In the genomic region with DNA sequence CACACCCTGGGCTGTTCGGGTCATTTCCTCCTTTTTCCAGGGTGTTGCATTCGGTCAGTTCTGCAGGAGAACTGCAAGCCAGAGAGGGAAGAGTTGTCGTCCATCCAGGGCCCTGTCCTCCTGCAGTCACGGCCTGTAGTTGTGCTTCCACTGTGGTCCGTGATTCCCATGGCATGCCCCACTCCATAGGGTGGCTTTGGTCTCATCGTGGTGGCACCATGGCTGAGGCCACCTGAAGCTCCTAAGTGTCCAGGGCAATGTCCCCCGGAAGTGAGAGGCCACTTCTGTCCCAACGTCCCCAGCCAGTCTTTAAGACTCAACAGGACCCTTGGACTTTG, we compare ENCODE assay signal across 19 cellular contexts.
"Had no signal": no experiment of that assay in that cellular context is flagged by ENCODE, and none has a peak within 500 bp of the region (broad histone marks: within the 10 kb centered on the region; RNA-seq: fewer than 3 reads in every experiment).

No MANE protein-coding gene starts in this region.

- FAIRE-seq: islet of Langerhans had no signal

- H3K27ac ChIP-seq: cardiac muscle cell, colonic mucosa, neutrophil, skin epidermis, WERI-Rb-1 had no signal

- H3K4me1 ChIP-seq: colonic mucosa had no signal

- DNase-seq: activated CD4-positive, alpha-beta T cell treated with anti-CD3 and anti-CD28 coated beads for 4 hours; activated CD8-positive, alpha-beta memory T cell treated with anti-CD3 and anti-CD28 coated beads, Interleukin-2, amount 50 U/mL, for 4 hours; activated CD8-positive, alpha-beta T cell treated with anti-CD3 and anti-CD28 coated beads for 36 hours; activated naive CD4-positive, alpha-beta T cell; colonic mucosa; mammary epithelial cell; naive thymus-derived CD4-positive, alpha-beta T cell; retina; stimulated activated CD4-positive, alpha-beta T cell treated with anti-CD3 and anti-CD28 coated beads, Interleukin-15, amount 100 ng/mL, for 24 hours; stimulated activated CD4-positive, alpha-beta T cell treated with anti-CD3 and anti-CD28 coated beads, Interleukin-4, amount 100 ng/mL, for 4 hours; stimulated activated CD8-positive, alpha-beta memory T cell treated with anti-CD3 and anti-CD28 coated beads, Interleukin-4, amount 100 ng/mL, for 48 hours; stimulated activated naive CD4-positive, alpha-beta T cell treated with Interleukin-2 at 50 U/mL for 16 hours; substantia nigra had no signal

- H3K27me3 ChIP-seq: cardiac muscle cell, colonic mucosa, neutrophil, upper lobe of left lung had no signal

- H3K9me3 ChIP-seq: colonic mucosa, neutrophil, upper lobe of left lung had no signal

- H3K4me3 ChIP-seq: cardiac muscle cell, colonic mucosa, skin epidermis, upper lobe of left lung had no signal

- H3K36me3 ChIP-seq: cardiac muscle cell, colonic mucosa, neutrophil, upper lobe of left lung, WERI-Rb-1 had no signal
